In genomic region chr17:21042434-21043295, GRCh38 we compare ENCODE assay signal across 1 cellular context.
TF ChIP-seq lines count a peak whose summit lies in the region.

TSS of gene USP22 (minus strand) at chr17:21043011. CDS start at chr17:21042835, 176 bp downstream.

TF ChIP-seq in K562, 482 proteins besides CTCF, POLR2A, EP300 and RAD21 (continued from another document and continues in another):
- TF ChIP-seq POLR2AphosphoS5 (IDR thresholded peaks at IDR 0.05; ENCODE audit: control insufficient read depth, insufficient read depth, low read depth, low read length) = 0 out of 2 replicates have a peak, but pooled peaks have one; percentile 37
- TF ChIP-seq, protein P1, sequence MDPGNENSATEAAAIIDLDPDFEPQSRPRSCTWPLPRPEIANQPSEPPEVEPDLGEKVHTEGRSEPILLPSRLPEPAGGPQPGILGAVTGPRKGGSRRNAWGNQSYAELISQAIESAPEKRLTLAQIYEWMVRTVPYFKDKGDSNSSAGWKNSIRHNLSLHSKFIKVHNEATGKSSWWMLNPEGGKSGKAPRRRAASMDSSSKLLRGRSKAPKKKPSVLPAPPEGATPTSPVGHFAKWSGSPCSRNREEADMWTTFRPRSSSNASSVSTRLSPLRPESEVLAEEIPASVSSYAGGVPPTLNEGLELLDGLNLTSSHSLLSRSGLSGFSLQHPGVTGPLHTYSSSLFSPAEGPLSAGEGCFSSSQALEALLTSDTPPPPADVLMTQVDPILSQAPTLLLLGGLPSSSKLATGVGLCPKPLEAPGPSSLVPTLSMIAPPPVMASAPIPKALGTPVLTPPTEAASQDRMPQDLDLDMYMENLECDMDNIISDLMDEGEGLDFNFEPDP (CRISPR knock-in tag; IDR thresholded peaks at IDR 0.05) = no peak
- TF ChIP-seq MCM7 (IDR thresholded peaks at IDR 0.05) = no peak
- TF ChIP-seq, protein P2, sequence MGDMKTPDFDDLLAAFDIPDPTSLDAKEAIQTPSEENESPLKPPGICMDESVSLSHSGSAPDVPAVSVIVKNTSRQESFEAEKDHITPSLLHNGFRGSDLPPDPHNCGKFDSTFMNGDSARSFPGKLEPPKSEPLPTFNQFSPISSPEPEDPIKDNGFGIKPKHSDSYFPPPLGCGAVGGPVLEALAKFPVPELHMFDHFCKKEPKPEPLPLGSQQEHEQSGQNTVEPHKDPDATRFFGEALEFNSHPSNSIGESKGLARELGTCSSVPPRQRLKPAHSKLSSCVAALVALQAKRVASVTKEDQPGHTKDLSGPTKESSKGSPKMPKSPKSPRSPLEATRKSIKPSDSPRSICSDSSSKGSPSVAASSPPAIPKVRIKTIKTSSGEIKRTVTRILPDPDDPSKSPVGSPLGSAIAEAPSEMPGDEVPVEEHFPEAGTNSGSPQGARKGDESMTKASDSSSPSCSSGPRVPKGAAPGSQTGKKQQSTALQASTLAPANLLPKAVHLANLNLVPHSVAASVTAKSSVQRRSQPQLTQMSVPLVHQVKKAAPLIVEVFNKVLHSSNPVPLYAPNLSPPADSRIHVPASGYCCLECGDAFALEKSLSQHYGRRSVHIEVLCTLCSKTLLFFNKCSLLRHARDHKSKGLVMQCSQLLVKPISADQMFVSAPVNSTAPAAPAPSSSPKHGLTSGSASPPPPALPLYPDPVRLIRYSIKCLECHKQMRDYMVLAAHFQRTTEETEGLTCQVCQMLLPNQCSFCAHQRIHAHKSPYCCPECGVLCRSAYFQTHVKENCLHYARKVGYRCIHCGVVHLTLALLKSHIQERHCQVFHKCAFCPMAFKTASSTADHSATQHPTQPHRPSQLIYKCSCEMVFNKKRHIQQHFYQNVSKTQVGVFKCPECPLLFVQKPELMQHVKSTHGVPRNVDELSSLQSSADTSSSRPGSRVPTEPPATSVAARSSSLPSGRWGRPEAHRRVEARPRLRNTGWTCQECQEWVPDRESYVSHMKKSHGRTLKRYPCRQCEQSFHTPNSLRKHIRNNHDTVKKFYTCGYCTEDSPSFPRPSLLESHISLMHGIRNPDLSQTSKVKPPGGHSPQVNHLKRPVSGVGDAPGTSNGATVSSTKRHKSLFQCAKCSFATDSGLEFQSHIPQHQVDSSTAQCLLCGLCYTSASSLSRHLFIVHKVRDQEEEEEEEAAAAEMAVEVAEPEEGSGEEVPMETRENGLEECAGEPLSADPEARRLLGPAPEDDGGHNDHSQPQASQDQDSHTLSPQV (IDR thresholded peaks at IDR 0.05) = peak; percentile 28; the same call in 1 of the 2 replicates
- 0 out of 2 replicates have a peak, but pooled peaks have one; percentile 16 for TF ChIP-seq SMARCA4 (IDR thresholded peaks at IDR 0.05)
- no peak for TF ChIP-seq ZNF277 (CRISPR knock-in tag; IDR thresholded peaks at IDR 0.05; ENCODE audit: borderline replicate concordance)
- TF ChIP-seq HNRNPLL (IDR thresholded peaks at IDR 0.05; ENCODE audit: low read depth, low read length, poor library complexity, severe bottlenecking) = peak; percentile 60
- TF ChIP-seq FOS (IDR thresholded peaks at IDR 0.05; ENCODE audit: extremely low read depth, insufficient read length) = no peak
- no peak for TF ChIP-seq FOXM1 (IDR thresholded peaks at IDR 0.05; ENCODE audit: low read depth)
- TF ChIP-seq FOXM1 (CRISPR knock-in tag; IDR thresholded peaks at IDR 0.05; ENCODE audit: low read depth) = 0 out of 2 replicates have a peak, but pooled peaks have one; percentile 28
- no peak for TF ChIP-seq RBBP5 (IDR thresholded peaks at IDR 0.05; ENCODE audit: borderline replicate concordance, insufficient read depth, low read length, poor library complexity, severe bottlenecking)
- no peak for TF ChIP-seq ZNF217 (CRISPR knock-in tag; IDR thresholded peaks at IDR 0.05)
- no peak for TF ChIP-seq LARP7 (IDR thresholded peaks at IDR 0.05)
- no peak for TF ChIP-seq XRCC3 (IDR thresholded peaks at IDR 0.05)
- TF ChIP-seq NFIX (CRISPR knock-in tag; IDR thresholded peaks at IDR 0.05; ENCODE audit: low read depth) = no peak
- peak; percentile 40 to 68; a peak in 1 of 4 replicates for TF ChIP-seq MLLT1 (IDR thresholded peaks at IDR 0.05)
- no peak for TF ChIP-seq ZNF124 (CRISPR knock-in tag; IDR thresholded peaks at IDR 0.05)
- TF ChIP-seq ZEB2 (IDR thresholded peaks at IDR 0.05) = no peak
- no peak for TF ChIP-seq CREBBP (IDR thresholded peaks at IDR 0.05; ENCODE audit: low read depth, low read length)
- no peak for TF ChIP-seq RAD51 (IDR thresholded peaks at IDR 0.05; ENCODE audit: borderline replicate concordance, low read depth)
- no peak for TF ChIP-seq HLTF (IDR thresholded peaks at IDR 0.05)
- TF ChIP-seq, protein P3, sequence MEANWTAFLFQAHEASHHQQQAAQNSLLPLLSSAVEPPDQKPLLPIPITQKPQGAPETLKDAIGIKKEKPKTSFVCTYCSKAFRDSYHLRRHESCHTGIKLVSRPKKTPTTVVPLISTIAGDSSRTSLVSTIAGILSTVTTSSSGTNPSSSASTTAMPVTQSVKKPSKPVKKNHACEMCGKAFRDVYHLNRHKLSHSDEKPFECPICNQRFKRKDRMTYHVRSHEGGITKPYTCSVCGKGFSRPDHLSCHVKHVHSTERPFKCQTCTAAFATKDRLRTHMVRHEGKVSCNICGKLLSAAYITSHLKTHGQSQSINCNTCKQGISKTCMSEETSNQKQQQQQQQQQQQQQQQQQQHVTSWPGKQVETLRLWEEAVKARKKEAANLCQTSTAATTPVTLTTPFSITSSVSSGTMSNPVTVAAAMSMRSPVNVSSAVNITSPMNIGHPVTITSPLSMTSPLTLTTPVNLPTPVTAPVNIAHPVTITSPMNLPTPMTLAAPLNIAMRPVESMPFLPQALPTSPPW (CRISPR knock-in tag; IDR thresholded peaks at IDR 0.05) = peak; percentile 38
- no peak for TF ChIP-seq ASH1L (IDR thresholded peaks at IDR 0.05; ENCODE audit: borderline replicate concordance, low read depth, partially characterized antibody)
- no peak for TF ChIP-seq ZNF75A (CRISPR knock-in tag; IDR thresholded peaks at IDR 0.05)
- no peak for TF ChIP-seq PURB (CRISPR knock-in tag; IDR thresholded peaks at IDR 0.05; ENCODE audit: low read depth)
- no peak for TF ChIP-seq ZNF311 (CRISPR knock-in tag; IDR thresholded peaks at IDR 0.05)
- TF ChIP-seq, protein P4, sequence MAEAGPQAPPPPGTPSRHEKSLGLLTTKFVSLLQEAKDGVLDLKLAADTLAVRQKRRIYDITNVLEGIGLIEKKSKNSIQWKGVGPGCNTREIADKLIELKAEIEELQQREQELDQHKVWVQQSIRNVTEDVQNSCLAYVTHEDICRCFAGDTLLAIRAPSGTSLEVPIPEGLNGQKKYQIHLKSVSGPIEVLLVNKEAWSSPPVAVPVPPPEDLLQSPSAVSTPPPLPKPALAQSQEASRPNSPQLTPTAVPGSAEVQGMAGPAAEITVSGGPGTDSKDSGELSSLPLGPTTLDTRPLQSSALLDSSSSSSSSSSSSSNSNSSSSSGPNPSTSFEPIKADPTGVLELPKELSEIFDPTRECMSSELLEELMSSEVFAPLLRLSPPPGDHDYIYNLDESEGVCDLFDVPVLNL (CRISPR knock-in tag; IDR thresholded peaks at IDR 0.05; ENCODE audit: low read depth) = no peak
- TF ChIP-seq RUNX1 (IDR thresholded peaks at IDR 0.05; ENCODE audit: low read depth) = no peak
- no peak for TF ChIP-seq TEAD2 (tag; IDR thresholded peaks at IDR 0.05)
- TF ChIP-seq CBFB (CRISPR knock-in tag; IDR thresholded peaks at IDR 0.05) = no peak
- TF ChIP-seq MTA1 (IDR thresholded peaks at IDR 0.05; ENCODE audit: borderline replicate concordance) = 0 out of 2 replicates have a peak, but pooled peaks have one; percentile 37
- TF ChIP-seq RBM14 (IDR thresholded peaks at IDR 0.05; ENCODE audit: borderline replicate concordance, insufficient read depth, low read depth, low read length) = 0 out of 2 replicates have a peak, but pooled peaks have one; percentile 34
- TF ChIP-seq XRCC5 (IDR thresholded peaks at IDR 0.05; ENCODE audit: low read depth, low read length) = no peak
- 0 out of 2 replicates have a peak, but pooled peaks have one; percentile 69 for TF ChIP-seq NBN (IDR thresholded peaks at IDR 0.05; ENCODE audit: low read depth)
- no peak for TF ChIP-seq BRCA1 (IDR thresholded peaks at IDR 0.05)
- no peak for TF ChIP-seq BRCA1 (CRISPR knock-in tag; IDR thresholded peaks at IDR 0.05)
- TF ChIP-seq, protein P5, sequence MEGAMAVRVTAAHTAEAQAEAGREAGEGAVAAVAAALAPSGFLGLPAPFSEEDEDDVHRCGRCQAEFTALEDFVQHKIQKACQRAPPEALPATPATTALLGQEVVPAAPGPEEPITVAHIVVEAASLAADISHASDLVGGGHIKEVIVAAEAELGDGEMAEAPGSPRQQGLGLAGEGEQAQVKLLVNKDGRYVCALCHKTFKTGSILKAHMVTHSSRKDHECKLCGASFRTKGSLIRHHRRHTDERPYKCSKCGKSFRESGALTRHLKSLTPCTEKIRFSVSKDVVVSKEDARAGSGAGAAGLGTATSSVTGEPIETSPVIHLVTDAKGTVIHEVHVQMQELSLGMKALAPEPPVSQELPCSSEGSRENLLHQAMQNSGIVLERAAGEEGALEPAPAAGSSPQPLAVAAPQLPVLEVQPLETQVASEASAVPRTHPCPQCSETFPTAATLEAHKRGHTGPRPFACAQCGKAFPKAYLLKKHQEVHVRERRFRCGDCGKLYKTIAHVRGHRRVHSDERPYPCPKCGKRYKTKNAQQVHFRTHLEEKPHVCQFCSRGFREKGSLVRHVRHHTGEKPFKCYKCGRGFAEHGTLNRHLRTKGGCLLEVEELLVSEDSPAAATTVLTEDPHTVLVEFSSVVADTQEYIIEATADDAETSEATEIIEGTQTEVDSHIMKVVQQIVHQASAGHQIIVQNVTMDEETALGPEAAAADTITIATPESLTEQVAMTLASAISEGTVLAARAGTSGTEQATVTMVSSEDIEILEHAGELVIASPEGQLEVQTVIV (CRISPR knock-in tag; IDR thresholded peaks at IDR 0.05; ENCODE audit: borderline replicate concordance) = no peak
- no peak for TF ChIP-seq PHTF2 (CRISPR knock-in tag; IDR thresholded peaks at IDR 0.05)
- peak; percentile 23 for TF ChIP-seq HMGN3 (IDR thresholded peaks at IDR 0.05; ENCODE audit: borderline replicate concordance, extremely low read depth, insufficient read length, low read depth, low read length)
- no peak for TF ChIP-seq ZNF717 (CRISPR knock-in tag; IDR thresholded peaks at IDR 0.05)
- no peak for TF ChIP-seq NFE2 (IDR thresholded peaks at IDR 0.05; ENCODE audit: low read depth)
- no peak for TF ChIP-seq ZNF24 (IDR thresholded peaks at IDR 0.05)
- no peak for TF ChIP-seq RREB1 (CRISPR knock-in tag; IDR thresholded peaks at IDR 0.05)
